8 cellular contexts compared by ENCODE assay signal in genomic region chr16:66947302-66948033, GRCh38. TPM values are rescaled to one million over a fixed set of nuclear protein-coding genes. Genes with fewer than 3 reads are reported as not detected.
A peak's percentile ranks its signal among the peaks of the same experiment; 100 is the strongest.
DNase-seq lines count a peak whose midpoint lies in the region; ATAC-seq, FAIRE-seq and TF ChIP-seq lines count a peak whose summit lies in the region.

No MANE protein-coding gene starts in this region.

- H3K4me1 ChIP-seq in pancreas (peaks cover 0 to 5% (median 0%) of the 10 kb centered on the region in 3 donors), thoracic aorta (ENCODE audit: control insufficient read depth in 1 of 2, low read depth in 2 of 2) (peaks cover 8 to 19% of the 10 kb centered on the region in 2 donors)

- TF ChIP-seq CTCF in pancreas (IDR thresholded peaks at IDR 0.05) (peak; percentile 74 to 95 (median 88)), thoracic aorta (IDR thresholded peaks at IDR 0.05) (peak; percentile 88)

- H3K9me3 ChIP-seq in MG63 (no peaks in the 10 kb centered on the region), SK-N-MC (ENCODE audit: low read depth, low read length) (no peaks in the 10 kb centered on the region), pancreas (no peaks in the 10 kb centered on the region), thoracic aorta (no peaks in the 10 kb centered on the region)

- 0% methylated on average over 21 to 22 of the region's 22 CpGs for WGBS in pancreas, 2 donors

- peak overlapping the region; percentile 38 for H3K4me3 ChIP-seq in MG63
- no peak overlapping the region for H3K4me3 ChIP-seq in SK-N-MC
- H3K4me3 ChIP-seq in pancreas, result peak overlapping the region; percentile 15 to 52 (median 36)
- peak overlapping the region; percentile 74 for H3K4me3 ChIP-seq in thoracic aorta

- ATAC-seq in GM21576 (IDR thresholded peaks at IDR 0.05; ENCODE audit: unreplicated experiment) (peak; percentile 62), pancreas (peak; percentile 83 to 94 (median 90)), thoracic aorta (ENCODE audit: insufficient number of reproducible peaks, low FRiP score, low read depth) (peak; percentile 63)

- H3K36me3 ChIP-seq in MG63, result no peaks in the 10 kb centered on the region
- H3K36me3 ChIP-seq in SK-N-MC (ENCODE audit: insufficient read depth, low read length), result no peaks in the 10 kb centered on the region
- H3K36me3 ChIP-seq in pancreas, result peaks cover 0 to 7% (median 7%) of the 10 kb centered on the region in 3 donors
- peaks cover 9% of the 10 kb centered on the region for H3K36me3 ChIP-seq in thoracic aorta

- H3K27me3 ChIP-seq in MG63 (no peaks in the 10 kb centered on the region), pancreas (no peaks in the 10 kb centered on the region), thoracic aorta (replicated peaks; ENCODE audit: insufficient read depth) (no peaks in the 10 kb centered on the region)

- H3K9ac ChIP-seq in SK-N-MC (ENCODE audit: insufficient read length), result no peak overlapping the region

- H3K27ac ChIP-seq in SK-N-MC (no peak overlapping the region), pancreas (no peak overlapping the region), thoracic aorta (no peak overlapping the region)

- intact Hi-C loops in pancreas (cut with DNase I), result no loop called here

- peak; percentile 74 for DNase-seq in D341Med (ENCODE audit: low spot score)
- peak; percentile 51 for DNase-seq in MG63
- peak; percentile 40 for DNase-seq in SK-N-MC (ENCODE audit: low read depth, low spot score)
- peak; percentile 83 for DNase-seq in activated naive CD4-positive, alpha-beta T cell treated with anti-CD3 and anti-CD28 coated beads, Interleukin-2, amount 50 U/mL, for 16 hours
- DNase-seq in glomerular endothelial cell (ENCODE audit: extremely low read depth, low read depth, low spot score), result peak; percentile 60
- DNase-seq in pancreas, result peak; percentile 51 to 89 (median 76)
- no peak for DNase-seq in thoracic aorta (ENCODE audit: low spot score)

- FAIRE-seq in pancreas (lab: Jason Lieb, UNC), result peak; percentile 78

RNA-seq across cellular contexts. Expression of gene CES2, which starts 12.2 kb away (rescaled TPM):
- total RNA-seq in MG63 (2014; rRNA removed; shearing (Covaris generic); ENCODE audit: low replicate concordance), result 12.8 and 32.7 TPM in 2 replicates
- total RNA-seq in glomerular endothelial cell (32.6 and 39.3 TPM in 2 replicates), pancreas (10 to 100 TPM; 14.3 to 23.1 (median 17.3) TPM), thoracic aorta (10 to 100 TPM; 29.8 to 92.7 TPM)
- 10 to 100 TPM; 14.9 to 18.6 TPM for polyA plus RNA-seq in pancreas

RNA-seq across cellular contexts. Expression of gene CIAO2B, which starts 13.3 kb away (rescaled TPM):
- total RNA-seq in MG63 (2014; rRNA removed; shearing (Covaris generic); ENCODE audit: low replicate concordance), result 52.7 and 125 TPM in 2 replicates
- total RNA-seq in glomerular endothelial cell (85.1 and 97.3 TPM in 2 replicates), pancreas (10 to 100 TPM; 14.8 to 31.5 (median 22.0) TPM), thoracic aorta (100 to 1,000 TPM in 1 of 2 donors, 10 to 100 TPM in 1; 23.2 to 102 TPM)
- 10 to 100 TPM; 73.7 to 86.9 TPM for polyA plus RNA-seq in pancreas

RNA-seq across cellular contexts. Expression of gene CES3, which starts 13.6 kb away (rescaled TPM):
- total RNA-seq in MG63 (2014; rRNA removed; shearing (Covaris generic); ENCODE audit: low replicate concordance), result 1.3 and 1.9 TPM in 2 replicates
- 0.06 TPM in 1 of 2 replicates, not detected in the other for total RNA-seq in glomerular endothelial cell
- total RNA-seq in pancreas, result 1 to 10 TPM; 1.9 to 6.2 (median 4.6) TPM
- 1 to 10 TPM; 4.6 to 7.3 TPM for polyA plus RNA-seq in pancreas
- total RNA-seq in thoracic aorta, result 1 to 10 TPM in 1 of 2 donors, under 1 TPM in 1; 0.63 to 1.1 TPM

RNA-seq across cellular contexts. Expression of gene RRAD, which starts 22.1 kb away (rescaled TPM):
- total RNA-seq in MG63 (2014; rRNA removed; shearing (Covaris generic); ENCODE audit: low replicate concordance), result 1.6 and 10.4 TPM in 2 replicates
- 7.2 and 9.3 TPM in 2 replicates for total RNA-seq in glomerular endothelial cell
- 1 to 10 TPM in 1 of 6 donors, under 1 TPM in 5; 0.20 to 2.7 (median 0.53) TPM for total RNA-seq in pancreas
- polyA plus RNA-seq in pancreas, result 1 to 10 TPM; 2.7 to 2.9 TPM
- 10 to 100 TPM; 43.2 to 88.3 TPM for total RNA-seq in thoracic aorta

RNA-seq across cellular contexts. Expression of gene CDH16, which starts 28.8 kb away (rescaled TPM):
- not detected in 2 replicates for total RNA-seq in MG63 (2014; rRNA removed; shearing (Covaris generic); ENCODE audit: low replicate concordance)
- total RNA-seq in glomerular endothelial cell (0.05 TPM in 1 of 2 replicates, not detected in the other), pancreas (not detected), thoracic aorta (not detected)
- polyA plus RNA-seq in pancreas, result not detected
